14 cellular contexts compared by ENCODE assay signal in the genomic region with DNA sequence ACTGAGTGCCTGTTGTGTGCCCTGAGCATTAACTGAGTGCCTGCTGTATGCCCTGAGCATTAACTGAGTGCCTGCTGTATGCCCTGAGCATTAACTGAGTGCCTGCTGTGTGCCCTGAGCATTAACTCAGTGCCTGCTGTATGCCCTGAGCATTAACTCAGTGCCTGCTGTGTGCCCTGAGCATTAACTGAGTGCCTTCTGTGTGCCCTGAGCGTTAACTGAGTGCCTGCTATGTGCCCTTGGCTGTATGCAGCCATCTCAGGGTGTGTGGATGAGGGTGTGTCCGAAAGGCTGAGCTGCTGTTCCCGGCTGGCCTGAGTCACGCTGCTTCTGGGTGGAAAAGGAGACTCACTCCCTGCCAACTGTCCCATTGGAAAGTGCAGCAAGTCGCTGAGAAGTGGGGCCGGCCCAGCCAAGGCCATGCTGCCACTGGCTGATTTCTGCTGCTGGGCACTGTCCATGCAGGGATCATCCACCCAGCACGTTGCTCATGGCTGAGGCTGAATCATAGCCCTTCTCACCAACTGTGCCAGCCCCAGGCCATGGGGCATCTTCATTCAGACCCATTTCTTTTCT.
A peak's percentile ranks its signal among the peaks of the same experiment; 100 is the strongest.
DNase-seq lines count a peak whose midpoint lies in the region; ATAC-seq, FAIRE-seq and TF ChIP-seq lines count a peak whose summit lies in the region.
"Had no signal": no experiment of that assay in that cellular context is flagged by ENCODE, and none has a peak within 500 bp of the region (broad histone marks: within the 10 kb centered on the region; RNA-seq: fewer than 3 reads in every experiment).

No MANE protein-coding gene starts in this region.

- no peaks in the 10 kb centered on the region for H3K27me3 ChIP-seq in MG63
- H3K27me3 ChIP-seq in HepG2 (ENCODE audit: control insufficient read depth in 1 of 2, insufficient read depth in 2 of 2, low read length in 2 of 2), result no peaks in the 10 kb centered on the region

- intact Hi-C loops in HepG2 (cut with micrococcal nuclease; ENCODE audit: unreplicated experiment), result no loop called here

- no peak overlapping the region for H3K9ac ChIP-seq in HepG2 (ENCODE audit: insufficient read depth, low read depth, low read length)
- H3K9ac ChIP-seq: KMS-11 had no signal

- no peak for TF ChIP-seq CTCF in coronary artery (IDR thresholded peaks at IDR 0.05)
- no peak for TF ChIP-seq CTCF in HepG2 (CRISPR knock-in tag; IDR thresholded peaks at IDR 0.05)

- H3K4me1 ChIP-seq in HepG2 (ENCODE audit: insufficient read depth, low read length), result peaks cover 21% of the 10 kb centered on the region

- no peaks in the 10 kb centered on the region for H4K20me1 ChIP-seq in HepG2 (ENCODE audit: insufficient read depth, low read length)

- H3K36me3 ChIP-seq in MG63, result no peaks in the 10 kb centered on the region
- no peaks in the 10 kb centered on the region for H3K36me3 ChIP-seq in HepG2 (replicated peaks in 1 of 2; ENCODE audit: control insufficient read depth in 1 of 2, insufficient read depth in 2 of 2, low read length in 2 of 2)

- POLR2A ChIA-PET in HepG2 (lab: Yijun Ruan, JAX), result no interaction called here

- DNase-seq in AG08395 (ENCODE audit: low spot score), result peak; percentile 92
- peak; percentile 93 for DNase-seq in MG63
- DNase-seq in coronary artery (ENCODE audit: low spot score), result peak; percentile 66
- no peak for DNase-seq in HepG2 (ENCODE audit: low spot score)
- no peak for DNase-seq in Ammon's horn (ENCODE audit: low spot score)
- no peak for DNase-seq in NCI-H1694 treated with DMSO at 0.1 percent for 48 hours (lab: John Stamatoyannopoulos, UW)
- DNase-seq in GM19239 (ENCODE audit: insufficient read length, low spot score), result no peak
- DNase-seq in NCI-H2081 treated with DMSO at 0.1 percent for 48 hours (lab: John Stamatoyannopoulos, UW), result no peak
- DNase-seq: ACHN; effector CD4-positive, alpha-beta T cell; SIG-M5; stimulated activated CD4-positive, alpha-beta T cell treated with anti-CD3 and anti-CD28 coated beads, Interleukin-15, amount 100 ng/mL, for 24 hours had no signal

- CTCF ChIA-PET in HepG2 (lab: Yijun Ruan, JAX; ENCODE audit: low intra/inter-chr PET ratio, low total read pairs), result no interaction called here

- TF ChIP-seq EP300 in HepG2 (IDR thresholded peaks at IDR 0.05; ENCODE audit: low read depth in 2 of 2, low read length in 2 of 2), result no peak
- no peak for TF ChIP-seq EP300 in HepG2 (CRISPR knock-in tag; IDR thresholded peaks at IDR 0.05; ENCODE audit: borderline replicate concordance)

- FAIRE-seq in HepG2 (lab: Jason Lieb, UNC), result no peak
- FAIRE-seq in GM19239 (lab: Jason Lieb, UNC), result no peak

- TF ChIP-seq POLR2A in HepG2 (IDR thresholded peaks at IDR 0.05; ENCODE audit: insufficient read depth in 1 of 2, low read depth in 2 of 2, low read length in 2 of 2), result no peak

- H3K9me3 ChIP-seq in MG63, result no peaks in the 10 kb centered on the region
- no peaks in the 10 kb centered on the region for H3K9me3 ChIP-seq in HepG2 (ENCODE audit: low read length)

- H3K27ac ChIP-seq in coronary artery (no peak overlapping the region), HepG2 (ENCODE audit: extremely low read length, insufficient read depth, low read length) (no peak overlapping the region)
- H3K27ac ChIP-seq: KMS-11 had no signal

- no peaks in the 10 kb centered on the region for H3K79me2 ChIP-seq in HepG2 (ENCODE audit: insufficient read depth, low read length)

- no TSS peak for BruUV-seq in HepG2 (replicated peaks; lab: Mats Ljungman, UMichigan)

- no peak overlapping the region for H3K4me2 ChIP-seq in HepG2 (ENCODE audit: low read depth, low read length)
- H3K4me2 ChIP-seq: KMS-11 had no signal

- WGBS in HepG2 (ENCODE audit: low lambda C conversion rate), result 73% methylated on average over 1 of the region's 7 CpGs

- no peak for ATAC-seq in HepG2
- ATAC-seq: activated CD4-positive, CD25-positive, alpha-beta regulatory T cell treated with anti-CD3 and anti-CD28 coated beads, Interleukin-2, amount 50 U/mL, for 24 hours had no signal

- in situ Hi-C loops in HepG2 (cut with HindIII; ENCODE audit: extremely low pct_ligation_motif_present, low pct_unique_long_range_greater_than_20kb), result no loop called here

- no peak for TF ChIP-seq RAD21 in HepG2 (CRISPR knock-in tag; IDR thresholded peaks at IDR 0.05)

- no peak overlapping the region for H2AFZ ChIP-seq in HepG2 (ENCODE audit: low read length)

- H3K4me3 ChIP-seq in MG63, result no peak overlapping the region
- no peak overlapping the region for H3K4me3 ChIP-seq in coronary artery
- no peak overlapping the region for H3K4me3 ChIP-seq in HepG2 (replicated peaks in 1 of 3; ENCODE audit: insufficient read depth in 1 of 3, low read depth in 2 of 3, low read length in 3 of 3)

TF ChIP-seq in HepG2, 621 proteins besides CTCF, POLR2A, EP300 and RAD21:
- TF ChIP-seq ZNF570 (CRISPR knock-in tag; IDR thresholded peaks at IDR 0.05; ENCODE audit: borderline replicate concordance), result no peak
- 0 out of 2 replicates have a peak, but pooled peaks have one; percentile 57 for TF ChIP-seq ZKSCAN8 (CRISPR knock-in tag; IDR thresholded peaks at IDR 0.05; ENCODE audit: borderline replicate concordance)
TF ChIP-seq in HepG2: peak in this region for 1.

Comparison
In these comparisons a context has a peak if more than half of its experiments do, and no peak if none do; other contexts are left out.
1. DNase-seq: peak in AG08395 (single experiment), MG63 (single experiment) and coronary artery (single experiment); none in HepG2 (single experiment), Ammon's horn (single experiment), NCI-H1694 treated with DMSO at 0.1 percent for 48 hours (single experiment), GM19239 (single experiment) and NCI-H2081 treated with DMSO at 0.1 percent for 48 hours (single experiment).